ENCODE assay signal across 28 cellular contexts in the genomic region with DNA sequence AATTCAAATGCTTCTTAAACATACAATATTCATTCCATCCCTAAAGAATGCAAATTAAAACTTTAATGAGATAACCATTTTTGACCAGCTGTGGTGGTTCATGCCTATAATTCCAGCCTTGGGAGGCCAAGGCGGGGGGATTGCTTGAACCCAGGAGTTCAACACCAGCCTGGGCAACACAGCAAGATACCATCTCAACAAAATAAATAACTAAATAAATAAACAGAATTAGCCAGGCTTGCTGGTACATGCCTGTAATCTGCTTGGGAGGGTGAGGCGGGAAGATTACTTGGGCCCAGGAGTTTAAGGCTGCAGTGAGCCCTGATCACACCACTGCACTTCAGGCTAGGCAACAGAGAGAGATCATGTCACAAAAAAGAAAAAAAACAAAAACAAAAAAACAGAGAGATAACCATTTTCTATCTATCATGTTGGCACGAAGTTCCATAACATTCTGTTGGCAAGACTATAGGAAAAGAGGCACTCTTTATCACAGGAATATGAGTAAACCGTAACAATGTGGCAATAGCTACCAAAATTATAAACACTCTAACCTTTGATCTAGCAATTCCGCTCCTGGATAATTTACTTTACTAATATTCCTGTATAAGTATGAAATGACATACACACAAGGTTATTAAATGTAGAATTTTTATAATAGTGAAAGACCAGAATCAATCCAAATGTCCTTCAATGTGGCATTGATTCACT.
"Had no signal": no experiment of that assay in that cellular context is flagged by ENCODE, and none has a peak within 500 bp of the region (broad histone marks: within the 10 kb centered on the region; RNA-seq: fewer than 3 reads in every experiment).

No MANE protein-coding gene starts in this region.

- FAIRE-seq: small intestine, urothelium cell line had no signal

- H3K9me3 ChIP-seq: ovary, psoas muscle, right lobe of liver, sigmoid colon, stomach, thoracic aorta, thyroid gland, tibial nerve, upper lobe of left lung, vagina had no signal

- H3K4me1 ChIP-seq: neural progenitor cell, parathyroid adenoma, sigmoid colon, thyroid gland, tibial nerve, upper lobe of left lung, vagina had no signal

- DNase-seq: occipital lobe; ovary; posterior cingulate gyrus; psoas muscle; right cardiac atrium; right lobe of liver; sigmoid colon; small intestine; stimulated activated CD4-positive, alpha-beta T cell treated with anti-CD3 and anti-CD28 coated beads, Interleukin-15, amount 100 ng/mL, for 24 hours; stimulated activated CD4-positive, alpha-beta T cell treated with anti-CD3 and anti-CD28 coated beads, Interleukin-2, amount 100 ng/mL, for 24 hours; stimulated activated CD4-positive, alpha-beta T cell treated with anti-CD3 and anti-CD28 coated beads, Interleukin-2, amount 100 ng/mL, for 48 hours; stimulated activated CD4-positive, alpha-beta T cell treated with anti-CD3 and anti-CD28 coated beads, Interleukin-4, amount 100 ng/mL, for 24 hours; stimulated activated naive B cell treated with anti-CD40 and anti-IgM and Interleukin-4, amounts not matched to agents 10 μg/mL and 1 μg/mL and 100 μg/mL, for 72 hours; stimulated activated naive CD4-positive, alpha-beta T cell treated with Interleukin-2 at 50 U/mL for 16 hours; stomach; thyroid gland; trophoblast cell; upper lobe of left lung had no signal

- H3K36me3 ChIP-seq: ovary had no signal

- ATAC-seq: psoas muscle; right cardiac atrium; right lobe of liver; stimulated activated effector memory CD8-positive, alpha-beta T cell treated with anti-CD3 and anti-CD28 coated beads, Interleukin-12 subunit alpha, Interleukin-12 subunit beta, amount 100 ng/mL, for 72 hours; stimulated activated naive B cell treated with anti-CD40 and anti-IgM and Interleukin-4, amounts not matched to agents 10 μg/mL and 1 μg/mL and 100 μg/mL, for 72 hours had no signal

- H3K4me3 ChIP-seq: neural progenitor cell, ovary, psoas muscle, right lobe of liver, sigmoid colon, stomach, thoracic aorta, thyroid gland, tibial nerve, upper lobe of left lung, vagina had no signal

- H3K27ac ChIP-seq: neural progenitor cell, ovary, parathyroid adenoma, psoas muscle, right lobe of liver, sigmoid colon, stomach, thoracic aorta, thyroid gland, tibial nerve, upper lobe of left lung, vagina had no signal

- H3K27me3 Mint-ChIP-seq: progenitor cell of endocrine pancreas; stimulated activated naive B cell treated with anti-CD40 and anti-IgM and Interleukin-4, amounts not matched to agents 10 μg/mL and 1 μg/mL and 100 μg/mL, for 72 hours; stimulated activated naive CD8-positive, alpha-beta T cell treated with anti-CD3 and anti-CD28 coated beads, Interleukin-15, Interleukin-2, amounts not matched to agents 100 ng/mL and 50 ng/mL, for 24 hours had no signal

- H3K27me3 ChIP-seq: neural progenitor cell, ovary, right lobe of liver, sigmoid colon, stomach, thyroid gland, tibial nerve, upper lobe of left lung, vagina had no signal

- H3K4me1 Mint-ChIP-seq: nephron, neural progenitor cell had no signal

- H3K9me3 Mint-ChIP-seq: nephron; neural progenitor cell; stimulated activated effector memory CD8-positive, alpha-beta T cell treated with anti-CD3 and anti-CD28 coated beads, Interleukin-12 subunit alpha, Interleukin-12 subunit beta, amount 100 ng/mL, for 72 hours; stimulated activated naive B cell treated with anti-CD40 and anti-IgM and Interleukin-4, amounts not matched to agents 10 μg/mL and 1 μg/mL and 100 μg/mL, for 72 hours; stimulated activated naive CD8-positive, alpha-beta T cell treated with anti-CD3 and anti-CD28 coated beads, Interleukin-15, Interleukin-2, amounts not matched to agents 100 ng/mL and 50 ng/mL, for 24 hours had no signal

- H3K4me3 Mint-ChIP-seq: nephron; neural progenitor cell; stimulated activated effector memory CD8-positive, alpha-beta T cell treated with anti-CD3 and anti-CD28 coated beads, Interleukin-12 subunit alpha, Interleukin-12 subunit beta, amount 100 ng/mL, for 72 hours; stimulated activated naive B cell treated with anti-CD40 and anti-IgM and Interleukin-4, amounts not matched to agents 10 μg/mL and 1 μg/mL and 100 μg/mL, for 72 hours; stimulated activated naive CD8-positive, alpha-beta T cell treated with anti-CD3 and anti-CD28 coated beads, Interleukin-15, Interleukin-2, amounts not matched to agents 100 ng/mL and 50 ng/mL, for 24 hours had no signal

- H3K27ac Mint-ChIP-seq: nephron; neural progenitor cell; progenitor cell of endocrine pancreas; stimulated activated effector memory CD8-positive, alpha-beta T cell treated with anti-CD3 and anti-CD28 coated beads, Interleukin-12 subunit alpha, Interleukin-12 subunit beta, amount 100 ng/mL, for 72 hours; stimulated activated naive B cell treated with anti-CD40 and anti-IgM and Interleukin-4, amounts not matched to agents 10 μg/mL and 1 μg/mL and 100 μg/mL, for 72 hours; stimulated activated naive CD8-positive, alpha-beta T cell treated with anti-CD3 and anti-CD28 coated beads, Interleukin-15, Interleukin-2, amounts not matched to agents 100 ng/mL and 50 ng/mL, for 24 hours had no signal
